Comparison of ENCODE assay signal across 29 cellular contexts in the genomic region with DNA sequence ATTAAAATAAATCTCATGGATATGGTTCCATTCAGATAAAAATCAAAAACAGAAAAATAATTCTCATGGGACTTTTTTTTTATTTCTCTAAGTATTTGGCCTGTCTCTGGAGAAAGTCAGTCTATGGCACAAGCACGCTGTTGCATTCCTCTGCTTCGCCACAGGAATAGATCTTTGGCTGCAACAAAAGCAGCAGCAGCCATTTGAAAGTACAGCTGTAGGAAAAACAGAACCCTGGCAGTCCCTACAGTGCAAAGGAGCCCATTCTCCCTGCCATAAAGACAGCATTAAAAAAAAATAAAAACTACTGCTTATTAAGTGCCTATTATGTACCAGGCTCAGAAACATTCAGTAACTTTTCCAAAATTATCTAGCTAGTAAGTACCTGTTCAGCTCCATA. TPM values are rescaled to one million over a fixed set of nuclear protein-coding genes. Genes with fewer than 3 reads are reported as not detected.
DNase-seq lines count a peak whose midpoint lies in the region; ATAC-seq and TF ChIP-seq lines count a peak whose summit lies in the region.
"Had no signal": no experiment of that assay in that cellular context is flagged by ENCODE, and none has a peak within 500 bp of the region (broad histone marks: within the 10 kb centered on the region; RNA-seq: fewer than 3 reads in every experiment).

No MANE protein-coding gene starts in this region.

- TF ChIP-seq EP300 in gastroesophageal sphincter (IDR thresholded peaks at IDR 0.05) (no peak), tibial nerve (IDR thresholded peaks at IDR 0.05) (no peak)

- H3K9me3 ChIP-seq in gastroesophageal sphincter, result no peaks in the 10 kb centered on the region
- H3K9me3 ChIP-seq in psoas muscle, result no peaks in the 10 kb centered on the region
- peaks cover 0 to 6% (median 0%) of the 10 kb centered on the region in 4 donors for H3K9me3 ChIP-seq in tibial nerve
- H3K9me3 ChIP-seq: A549, stomach had no signal

- intact Hi-C loops in psoas muscle (cut with DNase I), result no loop called here

- H3K27me3 ChIP-seq in gastroesophageal sphincter (no peaks in the 10 kb centered on the region), psoas muscle (ENCODE audit: insufficient read depth in 3 of 3, low read length in 2 of 3) (no peaks in the 10 kb centered on the region), tibial nerve (no peaks in the 10 kb centered on the region)
- H3K27me3 ChIP-seq: foreskin keratinocyte, hepatocyte, stomach had no signal

- TF ChIP-seq CTCF in AG10803 (conservative IDR thresholded peaks at IDR 0.05; ENCODE audit: low read length), result no peak
- TF ChIP-seq CTCF in gastroesophageal sphincter (IDR thresholded peaks at IDR 0.05), result peak in 1 of 4 experiments; percentile 6
- TF ChIP-seq CTCF in psoas muscle (IDR thresholded peaks at IDR 0.05), result no peak
- no peak for TF ChIP-seq CTCF in tibial nerve (IDR thresholded peaks at IDR 0.05)

- H3K27ac ChIP-seq in gastroesophageal sphincter (peak overlapping the region; percentile 16 to 72 (median 64)), psoas muscle (peak overlapping the region; percentile 46), tibial nerve (no peak overlapping the region)
- H3K27ac ChIP-seq: A549, foreskin keratinocyte, hepatocyte, PC-9, WERI-Rb-1 had no signal

- no peak overlapping the region for H3K4me3 ChIP-seq in AG10803 (ENCODE audit: low read length)
- no peak overlapping the region for H3K4me3 ChIP-seq in gastroesophageal sphincter
- H3K4me3 ChIP-seq in psoas muscle, result no peak overlapping the region
- no peak overlapping the region for H3K4me3 ChIP-seq in tibial nerve
- H3K4me3 ChIP-seq: A549, hepatocyte, PC-9, stomach had no signal

- DNase-seq in AG10803 (ENCODE audit: low read depth) (peak; percentile 83), astrocyte of the hippocampus (ENCODE audit: low read depth, low spot score) (peak; percentile 63), psoas muscle (no peak), NCI-H524 (lab: John Stamatoyannopoulos, UW) (no peak), SW 1271 (lab: John Stamatoyannopoulos, UW) (no peak), tibial nerve (ENCODE audit: low spot score in 2 of 2) (no peak)
- DNase-seq: activated CD4-positive, alpha-beta T cell treated with anti-CD3 and anti-CD28 coated beads for 48 hours; activated gamma-delta T cell treated with Interleukin-2 at 50 U/mL for 16 hours; activated T-cell treated with anti-CD3 and anti-CD28 coated beads, Interleukin-2, amount 50 U/mL, for 24 hours; DMS53; foreskin keratinocyte; H7; left colon; mesenchymal stem cell; NCI-H1048; NCI-H1694 treated with DMSO at 0.1 percent for 48 hours; NCI-H2171; NCI-H524 treated with DMSO at 0.1 percent for 48 hours; PC-9; SHP77; small intestine; stimulated activated CD4-positive, alpha-beta T cell treated with anti-CD3 and anti-CD28 coated beads, Interleukin-2, amount 100 ng/mL, for 24 hours; stomach; T1000; WERI-Rb-1 had no signal

- H3K36me3 ChIP-seq in gastroesophageal sphincter, result peaks cover 3 to 15% of the 10 kb centered on the region in 2 donors
- peaks cover 2 to 19% of the 10 kb centered on the region in 2 donors for H3K36me3 ChIP-seq in psoas muscle (ENCODE audit: insufficient read depth in 1 of 2, low read depth in 1 of 2)
- H3K36me3 ChIP-seq in tibial nerve, result peaks cover 0 to 8% (median 0%) of the 10 kb centered on the region in 3 donors

- ATAC-seq in gastroesophageal sphincter (peak; percentile 63), psoas muscle (peak in 3 of 4 donors; percentile 57 to 88 (median 71)), GM21723 (IDR thresholded peaks at IDR 0.05; ENCODE audit: unreplicated experiment) (no peak)
- ATAC-seq: A549, foreskin keratinocyte, left colon had no signal

- H3K4me1 ChIP-seq in gastroesophageal sphincter, result peaks cover 0 to 29% (median 13%) of the 10 kb centered on the region in 3 donors
- H3K4me1 ChIP-seq in psoas muscle, result peaks cover 22% of the 10 kb centered on the region
- no peaks in the 10 kb centered on the region for H3K4me1 ChIP-seq in tibial nerve
- H3K4me1 ChIP-seq: A549, foreskin keratinocyte had no signal

- TF ChIP-seq POLR2A in gastroesophageal sphincter (IDR thresholded peaks at IDR 0.05) (no peak), tibial nerve (IDR thresholded peaks at IDR 0.05) (no peak)

- 15% methylated on average over 2 of the region's 2 CpGs; no CpG with 5 or more reads in 1 of the 2 donors for WGBS in gastroesophageal sphincter (ENCODE audit: low coverage in 1 of 2), 2 donors
- 12 to 19% (median 18%) methylated on average over 2 of the region's 2 CpGs for WGBS in psoas muscle, 3 donors
- WGBS in tibial nerve, 2 donors, result 69 to 78% methylated on average over 2 of the region's 2 CpGs

RNA-seq across cellular contexts. Expression of gene SLC35D1, which starts 22.8 kb away (rescaled TPM):
- total RNA-seq in gastroesophageal sphincter, result 10 to 100 TPM in 1 of 4 donors, 1 to 10 TPM in 3; 7.7 to 13.4 (median 9.2) TPM
- total RNA-seq in psoas muscle, result 1 to 10 TPM; 5.1 to 6.8 (median 6.3) TPM
- polyA plus RNA-seq in psoas muscle, result 1 to 10 TPM; 2.5 to 7.0 (median 3.8) TPM
- total RNA-seq in tibial nerve, result 10 to 100 TPM in 1 of 4 donors, 1 to 10 TPM in 3; 8.7 to 10.5 (median 9.1) TPM

Comparison
In these comparisons a context has a peak if more than half of its experiments do, and no peak if none do; other contexts are left out.
1. DNase-seq: peak in AG10803 (single experiment) and astrocyte of the hippocampus (single experiment); none in psoas muscle (0 of 2), NCI-H524 (0 of 2), SW 1271 (0 of 2) and tibial nerve (0 of 2).
2. H3K27ac ChIP-seq: peak in gastroesophageal sphincter (4 of 4) and psoas muscle (single experiment); none in tibial nerve (0 of 4).